16 cellular contexts compared by ENCODE assay signal in genomic region chr10:103600956-103601569, GRCh38.
"Had no signal": no experiment of that assay in that cellular context is flagged by ENCODE, and none has a peak within 500 bp of the region (broad histone marks: within the 10 kb centered on the region; RNA-seq: fewer than 3 reads in every experiment).

No MANE protein-coding gene starts in this region.

- H3K4me3 ChIP-seq: adrenal gland, cardiac muscle cell, smooth muscle cell, testis had no signal

- H3K4me3 Mint-ChIP-seq: activated B cell treated with CpG ODN at 0.5 μM for 24 hours; activated CD4-positive, alpha-beta T cell treated with anti-CD3 and anti-CD28 coated beads, Interleukin-2, amount 10 ng/mL, durations not matched to agents 24 days and 14 days; T-helper 2 cell treated with Interferon-gamma antibody and Interleukin-4, amounts not matched to agents 5 μg/mL and 100 μg/mL, for 36 hours had no signal

- H3K9me3 ChIP-seq: adrenal gland, testis had no signal

- ATAC-seq: left lobe of liver; right cardiac atrium; stimulated activated naive CD8-positive, alpha-beta T cell treated with anti-CD3 and anti-CD28 coated beads, Interleukin-15, Interleukin-2, amounts not matched to agents 100 U/mL and 50 U/mL, for 24 hours had no signal

- H3K4me1 ChIP-seq: adrenal gland had no signal

- H3K27me3 ChIP-seq: adrenal gland, cardiac muscle cell, testis had no signal

- H3K9me3 Mint-ChIP-seq: activated B cell treated with CpG ODN at 0.5 μM for 24 hours; activated CD4-positive, alpha-beta T cell treated with anti-CD3 and anti-CD28 coated beads, Interleukin-2, amount 10 ng/mL, durations not matched to agents 24 days and 14 days; T-helper 2 cell treated with Interferon-gamma antibody and Interleukin-4, amounts not matched to agents 5 μg/mL and 100 μg/mL, for 36 hours had no signal

- H3K27me3 Mint-ChIP-seq: activated B cell treated with CpG ODN at 0.5 μM for 24 hours; activated CD4-positive, alpha-beta T cell treated with anti-CD3 and anti-CD28 coated beads, Interleukin-2, amount 10 ng/mL, durations not matched to agents 24 days and 14 days had no signal

- H3K27ac Mint-ChIP-seq: activated B cell treated with CpG ODN at 0.5 μM for 24 hours; activated CD4-positive, alpha-beta T cell treated with anti-CD3 and anti-CD28 coated beads, Interleukin-2, amount 10 ng/mL, durations not matched to agents 24 days and 14 days; T-helper 2 cell treated with Interferon-gamma antibody and Interleukin-4, amounts not matched to agents 5 μg/mL and 100 μg/mL, for 36 hours had no signal

- DNase-seq: activated B cell treated with CpG ODN at 0.5 μM for 24 hours; activated CD4-positive, alpha-beta T cell treated with anti-CD3 and anti-CD28 coated beads, Interleukin-2, amount 10 ng/mL, durations not matched to agents 24 days and 14 days; activated CD8-positive, alpha-beta memory T cell treated with anti-CD3 and anti-CD28 coated beads for 24 hours; activated naive CD4-positive, alpha-beta T cell treated with anti-CD3 and anti-CD28 coated beads, Interleukin-2, amount 50 U/mL, for 16 hours; nucleus accumbens; stimulated activated CD4-positive, alpha-beta T cell treated with anti-CD3 and anti-CD28 coated beads, Interleukin-4, amount 100 ng/mL, for 4 hours; stimulated activated CD8-positive, alpha-beta memory T cell treated with anti-CD3 and anti-CD28 coated beads, Interleukin-4, amount 100 ng/mL, for 48 hours; stimulated activated naive CD8-positive, alpha-beta T cell treated with anti-CD3 and anti-CD28 coated beads, Interleukin-15, Interleukin-2, amounts not matched to agents 100 U/mL and 50 U/mL, for 24 hours; SW 1271; testis had no signal

- H3K4me1 Mint-ChIP-seq: activated B cell treated with CpG ODN at 0.5 μM for 24 hours had no signal

- H3K27ac ChIP-seq: adrenal gland, cardiac muscle cell had no signal
